Comparison of ENCODE assay signal across 1 cellular context in genomic region chr19:2732157-2732725, GRCh38.
TF ChIP-seq lines count a peak whose summit lies in the region.

No MANE protein-coding gene starts in this region.

TF ChIP-seq in K562, 482 proteins besides CTCF, POLR2A, EP300 and RAD21:
- no peak for TF ChIP-seq GABPB2 (CRISPR knock-in tag; conservative IDR thresholded peaks at IDR 0.05)
- TF ChIP-seq POLR2AphosphoS2 (IDR thresholded peaks at IDR 0.05; ENCODE audit: low read length) = 0 out of 2 replicates have a peak, but pooled peaks have one; percentile 9
TF ChIP-seq in K562: peak in this region for 1.
